1 cellular context compared by ENCODE assay signal in genomic region chr12:40921563-40922163, GRCh38.
TF ChIP-seq lines count a peak whose summit lies in the region.

No MANE protein-coding gene starts in this region.

TF ChIP-seq in SK-N-SH treated with all-trans-retinoic acid at 6 μM for 48 hours, 23 proteins besides CTCF, POLR2A, EP300 and RAD21 (continued from another document):
- no peak for TF ChIP-seq POU6F1 (CRISPR knock-in tag; IDR thresholded peaks at IDR 0.05; ENCODE audit: borderline replicate concordance, low read depth)
TF ChIP-seq in SK-N-SH treated with all-trans-retinoic acid at 6 μM for 48 hours: peak in this region for 0.
